In the genomic region with DNA sequence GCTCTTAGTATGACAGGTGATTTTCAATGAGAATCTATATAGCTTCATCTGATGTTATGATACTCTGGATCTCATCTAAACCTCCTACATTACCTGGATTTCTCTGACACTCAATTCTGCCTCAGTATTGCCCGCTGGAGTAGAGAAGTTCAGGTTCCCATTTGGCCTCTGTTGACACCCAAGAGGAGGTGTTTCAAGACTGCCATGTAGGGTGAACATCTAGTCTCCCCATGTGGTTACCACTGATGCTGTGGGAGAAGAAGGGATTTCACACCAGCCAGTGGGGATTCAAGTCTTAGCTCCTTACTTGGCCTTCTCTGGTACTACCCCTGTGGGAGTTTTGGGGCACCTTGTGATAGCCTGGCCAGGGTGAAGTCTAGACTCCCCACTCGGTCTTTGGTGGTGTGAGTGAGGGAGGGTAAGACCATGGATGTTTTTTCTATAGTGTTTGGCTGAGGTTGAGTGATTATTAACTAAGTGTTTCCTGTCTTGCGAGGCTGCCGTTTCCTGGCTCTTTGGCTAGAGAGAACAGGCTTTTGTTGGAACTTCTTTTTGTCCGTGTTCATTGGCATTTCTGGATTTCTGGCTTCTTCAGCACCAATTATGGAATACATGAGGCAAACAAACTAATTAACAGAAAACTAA, we compare ENCODE assay signal across 12 cellular contexts.
DNase-seq lines count a peak whose midpoint lies in the region; ATAC-seq and TF ChIP-seq lines count a peak whose summit lies in the region.
"Had no signal": no experiment of that assay in that cellular context is flagged by ENCODE, and none has a peak within 500 bp of the region (broad histone marks: within the 10 kb centered on the region; RNA-seq: fewer than 3 reads in every experiment).

No MANE protein-coding gene starts in this region.

- H3K27me3 Mint-ChIP-seq in nephron (ENCODE audit: low read depth): peaks cover 15% of the 10 kb centered on the region

- H3K9me3 Mint-ChIP-seq in nephron: no peaks in the 10 kb centered on the region
- H3K9me3 Mint-ChIP-seq: immature natural killer cell, neural crest cell had no signal

- DNase-seq in activated CD8-positive, alpha-beta memory T cell treated with anti-CD3 and anti-CD28 coated beads, Interleukin-2, amount 50 U/mL, for 48 hours: peak; percentile 22
- no peak for DNase-seq in activated CD8-positive, alpha-beta memory T cell treated with anti-CD3 and anti-CD28 coated beads, Interleukin-2, amount 50 U/mL, for 4 hours
- DNase-seq in NCI-H2171 (lab: John Stamatoyannopoulos, UW): no peak
- no peak for DNase-seq in stimulated activated CD4-positive, alpha-beta T cell treated with anti-CD3 and anti-CD28 coated beads, Interleukin-12 subunit alpha, Interleukin-12 subunit beta, amount 100 ng/mL, for 4 hours
- no peak for DNase-seq in GM19240 (ENCODE audit: insufficient read length, low spot score)
- DNase-seq: immature natural killer cell, NCI-H1436 treated with DMSO at 0.1 percent for 48 hours, T-helper 2 cell had no signal

- no peaks in the 10 kb centered on the region for H3K4me1 Mint-ChIP-seq in nephron

- H3K36me3 Mint-ChIP-seq in nephron (ENCODE audit: low read depth): no peaks in the 10 kb centered on the region
- H3K36me3 Mint-ChIP-seq: immature natural killer cell had no signal

- ATAC-seq in GM21528 (IDR thresholded peaks at IDR 0.05; ENCODE audit: low FRiP score, unreplicated experiment): peak; percentile 76
- ATAC-seq in HG03354 (IDR thresholded peaks at IDR 0.05; ENCODE audit: poor library complexity, severe bottlenecking, unreplicated experiment): peak; percentile 86

- TF ChIP-seq CTCF in nephron (IDR thresholded peaks at IDR 0.05; ENCODE audit: unreplicated experiment in 3 of 3): no peak

- H3K27ac Mint-ChIP-seq in nephron: peak overlapping the region in 2 of 3 experiments; percentile 12 to 70
- H3K27ac Mint-ChIP-seq: immature natural killer cell had no signal

- H3K4me3 Mint-ChIP-seq in nephron: no peak overlapping the region
- H3K4me3 Mint-ChIP-seq: immature natural killer cell, neural crest cell had no signal
